14 cellular contexts compared by ENCODE assay signal in the genomic region with DNA sequence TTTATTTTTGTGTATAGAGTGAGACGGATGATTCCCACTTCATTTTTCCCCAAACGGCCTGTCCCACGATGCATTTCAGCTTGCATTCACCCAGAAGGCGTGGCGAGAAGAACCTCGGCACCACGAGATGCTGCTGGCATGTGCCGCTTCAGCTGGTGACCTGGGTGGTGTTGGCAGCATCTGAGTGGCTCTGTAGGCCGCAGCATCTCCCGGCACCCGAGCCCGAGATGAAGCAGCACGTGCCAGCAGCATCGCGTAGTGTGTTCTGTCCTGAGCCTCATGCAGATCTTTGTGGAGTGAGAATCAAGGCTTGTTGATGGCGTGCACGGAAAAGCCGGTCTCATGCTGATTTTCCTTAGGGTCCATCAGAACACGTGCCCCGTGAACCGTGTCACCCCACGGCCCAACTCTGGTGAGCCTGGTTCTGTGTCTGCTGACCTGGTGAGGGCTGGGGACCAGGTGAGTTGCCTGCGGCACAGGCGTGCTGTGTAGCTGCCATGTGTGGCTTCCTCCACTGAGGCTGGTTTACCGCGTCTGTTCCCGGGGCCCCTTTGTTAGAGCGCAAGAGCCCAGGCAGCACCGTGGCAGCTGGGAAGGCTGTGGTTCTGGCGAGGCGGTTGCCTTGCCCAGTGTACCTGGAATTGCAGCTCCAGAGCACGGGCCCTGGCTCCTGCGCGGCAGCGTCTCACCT.
"Had no signal": no experiment of that assay in that cellular context is flagged by ENCODE, and none has a peak within 500 bp of the region (broad histone marks: within the 10 kb centered on the region; RNA-seq: fewer than 3 reads in every experiment).

No MANE protein-coding gene starts in this region.

- H3K27me3 Mint-ChIP-seq: activated CD4-positive, alpha-beta memory T cell treated with anti-CD3 and anti-CD28 coated beads for 36 hours; central memory CD8-positive, alpha-beta T cell; effector memory CD8-positive, alpha-beta T cell; memory B cell had no signal

- H3K9me3 ChIP-seq: tibial nerve had no signal

- ATAC-seq: effector memory CD8-positive, alpha-beta T cell; left colon; stimulated activated effector memory CD8-positive, alpha-beta T cell treated with anti-CD3 and anti-CD28 coated beads, Interleukin-12 subunit alpha, Interleukin-12 subunit beta, amount 100 ng/mL, for 72 hours had no signal

- H3K4me3 Mint-ChIP-seq: activated CD4-positive, alpha-beta memory T cell treated with anti-CD3 and anti-CD28 coated beads for 36 hours; activated T-helper 1 cell treated with anti-CD3 and anti-CD28 coated beads, Interleukin-12 subunit alpha, Interleukin-12 subunit beta, Interleukin-2, Interleukin-4 antibody, amounts not matched to agents 30 ng/mL and 10 ng/mL and 1 ng/mL, durations not matched to agents 14 hours and 24 hours and 36 hours; central memory CD8-positive, alpha-beta T cell; effector memory CD8-positive, alpha-beta T cell; memory B cell; stimulated activated effector memory CD8-positive, alpha-beta T cell treated with anti-CD3 and anti-CD28 coated beads, Interleukin-12 subunit alpha, Interleukin-12 subunit beta, amount 100 ng/mL, for 72 hours had no signal

- DNase-seq: activated CD4-positive, alpha-beta memory T cell treated with anti-CD3 and anti-CD28 coated beads for 36 hours; activated CD8-positive, alpha-beta memory T cell treated with anti-CD3 and anti-CD28 coated beads, Interleukin-2, amount 50 U/mL, for 48 hours; activated naive CD4-positive, alpha-beta T cell; effector memory CD8-positive, alpha-beta T cell; left colon; T-helper 9 cell had no signal

- H3K9me3 Mint-ChIP-seq: activated CD4-positive, alpha-beta memory T cell treated with anti-CD3 and anti-CD28 coated beads for 36 hours; activated T-helper 1 cell treated with anti-CD3 and anti-CD28 coated beads, Interleukin-12 subunit alpha, Interleukin-12 subunit beta, Interleukin-2, Interleukin-4 antibody, amounts not matched to agents 30 ng/mL and 10 ng/mL and 1 ng/mL, durations not matched to agents 14 hours and 24 hours and 36 hours; central memory CD8-positive, alpha-beta T cell; effector memory CD8-positive, alpha-beta T cell; memory B cell; neural progenitor cell; stimulated activated effector memory CD8-positive, alpha-beta T cell treated with anti-CD3 and anti-CD28 coated beads, Interleukin-12 subunit alpha, Interleukin-12 subunit beta, amount 100 ng/mL, for 72 hours had no signal

- H3K27ac Mint-ChIP-seq: activated CD4-positive, alpha-beta memory T cell treated with anti-CD3 and anti-CD28 coated beads for 36 hours; memory B cell; stimulated activated effector memory CD8-positive, alpha-beta T cell treated with anti-CD3 and anti-CD28 coated beads, Interleukin-12 subunit alpha, Interleukin-12 subunit beta, amount 100 ng/mL, for 72 hours had no signal

- H3K4me1 ChIP-seq: parathyroid adenoma had no signal

- H3K27ac ChIP-seq: neural progenitor cell, parathyroid adenoma had no signal

- H3K27me3 ChIP-seq: neural progenitor cell, tibial nerve had no signal

- H3K36me3 ChIP-seq: neural progenitor cell had no signal

- H3K4me3 ChIP-seq: neural progenitor cell, smooth muscle cell, tibial nerve had no signal
